ENCODE assay signal across 8 cellular contexts in genomic region chr7:103698064-103698463, GRCh38.
"Had no signal": no experiment of that assay in that cellular context is flagged by ENCODE, and none has a peak within 500 bp of the region (broad histone marks: within the 10 kb centered on the region; RNA-seq: fewer than 3 reads in every experiment).

No MANE protein-coding gene starts in this region.

- H3K4me3 ChIP-seq: GM23338, HAP-1 had no signal

- H3K9me3 ChIP-seq: HAP-1 had no signal

- H3K27ac ChIP-seq: HL-60 had no signal

- H3K4me2 ChIP-seq: GM23338 had no signal

- H3K4me1 ChIP-seq: HAP-1 had no signal

- ATAC-seq: GM23338, HCT116 had no signal

- H3K36me3 ChIP-seq: HAP-1 had no signal

- DNase-seq: H7, HFFc6, Kasumi-1, KG1 had no signal

- H2AFZ ChIP-seq: GM23338 had no signal
